ENCODE assay signal across 1 cellular context in the genomic region with DNA sequence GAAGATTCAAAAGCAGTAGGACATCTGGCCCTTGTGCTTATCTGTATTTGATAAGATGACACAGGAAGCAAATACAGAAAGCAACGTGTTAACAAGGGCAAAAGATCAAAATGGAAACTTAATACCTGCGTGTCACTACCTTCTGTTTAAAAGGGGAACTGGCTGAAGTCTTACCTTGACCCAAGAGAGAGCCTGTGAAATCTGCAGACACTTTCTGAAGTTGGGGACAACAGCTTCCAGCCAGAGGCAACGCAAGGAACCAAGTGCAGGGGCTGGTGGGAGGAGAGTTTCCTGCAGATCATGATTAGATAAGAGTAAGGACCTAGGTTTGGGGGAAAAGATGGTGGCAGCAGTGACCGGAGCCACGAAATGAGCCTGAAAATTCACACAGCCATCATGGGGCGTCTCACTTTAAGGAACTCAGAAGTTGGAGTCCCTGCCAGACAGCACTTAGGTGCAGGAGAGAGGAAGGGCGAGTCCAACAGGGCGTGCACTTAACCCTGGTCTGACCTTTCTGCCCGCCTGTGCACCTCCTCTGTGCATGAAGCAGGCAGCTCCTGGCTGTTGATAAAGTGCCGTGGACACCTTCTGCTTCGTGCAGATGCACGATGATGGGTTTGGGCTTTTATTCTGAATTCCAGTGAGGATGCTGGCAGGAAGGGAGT.
TF ChIP-seq lines count a peak whose summit lies in the region.

No MANE protein-coding gene starts in this region.

TF ChIP-seq in K562, 482 proteins besides CTCF, POLR2A, EP300 and RAD21 (continued from another document and continues in another):
- TF ChIP-seq, protein P1, sequence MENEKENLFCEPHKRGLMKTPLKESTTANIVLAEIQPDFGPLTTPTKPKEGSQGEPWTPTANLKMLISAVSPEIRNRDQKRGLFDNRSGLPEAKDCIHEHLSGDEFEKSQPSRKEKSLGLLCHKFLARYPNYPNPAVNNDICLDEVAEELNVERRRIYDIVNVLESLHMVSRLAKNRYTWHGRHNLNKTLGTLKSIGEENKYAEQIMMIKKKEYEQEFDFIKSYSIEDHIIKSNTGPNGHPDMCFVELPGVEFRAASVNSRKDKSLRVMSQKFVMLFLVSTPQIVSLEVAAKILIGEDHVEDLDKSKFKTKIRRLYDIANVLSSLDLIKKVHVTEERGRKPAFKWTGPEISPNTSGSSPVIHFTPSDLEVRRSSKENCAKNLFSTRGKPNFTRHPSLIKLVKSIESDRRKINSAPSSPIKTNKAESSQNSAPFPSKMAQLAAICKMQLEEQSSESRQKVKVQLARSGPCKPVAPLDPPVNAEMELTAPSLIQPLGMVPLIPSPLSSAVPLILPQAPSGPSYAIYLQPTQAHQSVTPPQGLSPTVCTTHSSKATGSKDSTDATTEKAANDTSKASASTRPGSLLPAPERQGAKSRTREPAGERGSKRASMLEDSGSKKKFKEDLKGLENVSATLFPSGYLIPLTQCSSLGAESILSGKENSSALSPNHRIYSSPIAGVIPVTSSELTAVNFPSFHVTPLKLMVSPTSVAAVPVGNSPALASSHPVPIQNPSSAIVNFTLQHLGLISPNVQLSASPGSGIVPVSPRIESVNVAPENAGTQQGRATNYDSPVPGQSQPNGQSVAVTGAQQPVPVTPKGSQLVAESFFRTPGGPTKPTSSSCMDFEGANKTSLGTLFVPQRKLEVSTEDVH (IDR thresholded peaks at IDR 0.05; ENCODE audit: low read depth, partially characterized antibody): no peak
- TF ChIP-seq ZNF12 (CRISPR knock-in tag; IDR thresholded peaks at IDR 0.05) (no peak), ATF7 (IDR thresholded peaks at IDR 0.05) (peak; percentile 50; the same call in 1 of the 2 replicates), ZKSCAN8 (CRISPR knock-in tag; IDR thresholded peaks at IDR 0.05) (no peak), ZNF274 (IDR thresholded peaks at IDR 0.05; ENCODE audit: borderline replicate concordance, low read depth, low read length) (no peak), TBP (optimal IDR thresholded peaks at IDR 0.05; ENCODE audit: low read depth, low read length) (no peak), KAT7 (CRISPR knock-in tag; IDR thresholded peaks at IDR 0.05; ENCODE audit: borderline replicate concordance) (no peak; the same call in 1 of the 2 replicates), ZNF436 (CRISPR knock-in tag; IDR thresholded peaks at IDR 0.05) (no peak), MTA3 (IDR thresholded peaks at IDR 0.05; ENCODE audit: borderline replicate concordance) (peak; percentile 73; the same call in 1 of the 2 replicates), TEAD4 (IDR thresholded peaks at IDR 0.05; ENCODE audit: low read length) (peak; percentile 80), TEAD4 (CRISPR knock-in tag; IDR thresholded peaks at IDR 0.05; ENCODE audit: borderline replicate concordance) (no peak), FOXP1 (CRISPR knock-in tag; IDR thresholded peaks at IDR 0.05) (no peak), JUNB (CRISPR knock-in tag; conservative IDR thresholded peaks at IDR 0.05) (no peak), MTA2 (IDR thresholded peaks at IDR 0.05; ENCODE audit: low read depth) (0 out of 2 replicates have a peak, but pooled peaks have one; percentile 42), ZNF134 (CRISPR knock-in tag; conservative IDR thresholded peaks at IDR 0.05) (no peak), RBM14 (IDR thresholded peaks at IDR 0.05; ENCODE audit: borderline replicate concordance, insufficient read depth, low read depth, low read length) (no peak), ARID2 (IDR thresholded peaks at IDR 0.05) (no peak), HNRNPH1 (optimal IDR thresholded peaks at IDR 0.05; ENCODE audit: low read depth, low read length) (no peak), ZNF282 (CRISPR knock-in tag; IDR thresholded peaks at IDR 0.05) (no peak), TEAD1 (CRISPR knock-in tag; IDR thresholded peaks at IDR 0.05) (peak in 1 of 2 experiments; percentile 68; a peak in 2 of 4 replicates), DACH1 (IDR thresholded peaks at IDR 0.05; ENCODE audit: partially characterized antibody) (no peak), ASH1L (IDR thresholded peaks at IDR 0.05; ENCODE audit: borderline replicate concordance, low read depth, partially characterized antibody) (no peak), ZNF584 (CRISPR knock-in tag; IDR thresholded peaks at IDR 0.05; ENCODE audit: low read depth) (no peak), SOX6 (IDR thresholded peaks at IDR 0.05) (peak; percentile 50; the same call in 1 of the 2 replicates), HIVEP1 (CRISPR knock-in tag; IDR thresholded peaks at IDR 0.05) (0 out of 2 replicates have a peak, but pooled peaks have one; percentile 2), NR2C1 (IDR thresholded peaks at IDR 0.05) (no peak; the same call in none of the 2 replicates), NR2C1 (tag; IDR thresholded peaks at IDR 0.05) (peak; percentile 75), HSF4 (CRISPR knock-in tag; IDR thresholded peaks at IDR 0.05; ENCODE audit: borderline replicate concordance) (no peak), HEY1 (CRISPR knock-in tag; IDR thresholded peaks at IDR 0.05; ENCODE audit: borderline replicate concordance) (no peak), EWSR1 (IDR thresholded peaks at IDR 0.05; ENCODE audit: borderline replicate concordance, low read depth, partially characterized antibody) (no peak), ZNF830 (CRISPR knock-in tag; IDR thresholded peaks at IDR 0.05) (no peak), POLR2B (IDR thresholded peaks at IDR 0.05; ENCODE audit: low read depth, partially characterized antibody) (peak; percentile 7), ILK (tag; IDR thresholded peaks at IDR 0.05; ENCODE audit: borderline replicate concordance, low read depth) (no peak), HMG20B (CRISPR knock-in tag; IDR thresholded peaks at IDR 0.05) (no peak)
- TF ChIP-seq, protein P2, sequence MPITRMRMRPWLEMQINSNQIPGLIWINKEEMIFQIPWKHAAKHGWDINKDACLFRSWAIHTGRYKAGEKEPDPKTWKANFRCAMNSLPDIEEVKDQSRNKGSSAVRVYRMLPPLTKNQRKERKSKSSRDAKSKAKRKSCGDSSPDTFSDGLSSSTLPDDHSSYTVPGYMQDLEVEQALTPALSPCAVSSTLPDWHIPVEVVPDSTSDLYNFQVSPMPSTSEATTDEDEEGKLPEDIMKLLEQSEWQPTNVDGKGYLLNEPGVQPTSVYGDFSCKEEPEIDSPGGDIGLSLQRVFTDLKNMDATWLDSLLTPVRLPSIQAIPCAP (CRISPR knock-in tag; IDR thresholded peaks at IDR 0.05; ENCODE audit: borderline replicate concordance): no peak
- TF ChIP-seq, protein P3, sequence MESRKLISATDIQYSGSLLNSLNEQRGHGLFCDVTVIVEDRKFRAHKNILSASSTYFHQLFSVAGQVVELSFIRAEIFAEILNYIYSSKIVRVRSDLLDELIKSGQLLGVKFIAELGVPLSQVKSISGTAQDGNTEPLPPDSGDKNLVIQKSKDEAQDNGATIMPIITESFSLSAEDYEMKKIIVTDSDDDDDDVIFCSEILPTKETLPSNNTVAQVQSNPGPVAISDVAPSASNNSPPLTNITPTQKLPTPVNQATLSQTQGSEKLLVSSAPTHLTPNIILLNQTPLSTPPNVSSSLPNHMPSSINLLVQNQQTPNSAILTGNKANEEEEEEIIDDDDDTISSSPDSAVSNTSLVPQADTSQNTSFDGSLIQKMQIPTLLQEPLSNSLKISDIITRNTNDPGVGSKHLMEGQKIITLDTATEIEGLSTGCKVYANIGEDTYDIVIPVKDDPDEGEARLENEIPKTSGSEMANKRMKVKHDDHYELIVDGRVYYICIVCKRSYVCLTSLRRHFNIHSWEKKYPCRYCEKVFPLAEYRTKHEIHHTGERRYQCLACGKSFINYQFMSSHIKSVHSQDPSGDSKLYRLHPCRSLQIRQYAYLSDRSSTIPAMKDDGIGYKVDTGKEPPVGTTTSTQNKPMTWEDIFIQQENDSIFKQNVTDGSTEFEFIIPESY (CRISPR knock-in tag; IDR thresholded peaks at IDR 0.05): no peak
- TF ChIP-seq, protein P4, sequence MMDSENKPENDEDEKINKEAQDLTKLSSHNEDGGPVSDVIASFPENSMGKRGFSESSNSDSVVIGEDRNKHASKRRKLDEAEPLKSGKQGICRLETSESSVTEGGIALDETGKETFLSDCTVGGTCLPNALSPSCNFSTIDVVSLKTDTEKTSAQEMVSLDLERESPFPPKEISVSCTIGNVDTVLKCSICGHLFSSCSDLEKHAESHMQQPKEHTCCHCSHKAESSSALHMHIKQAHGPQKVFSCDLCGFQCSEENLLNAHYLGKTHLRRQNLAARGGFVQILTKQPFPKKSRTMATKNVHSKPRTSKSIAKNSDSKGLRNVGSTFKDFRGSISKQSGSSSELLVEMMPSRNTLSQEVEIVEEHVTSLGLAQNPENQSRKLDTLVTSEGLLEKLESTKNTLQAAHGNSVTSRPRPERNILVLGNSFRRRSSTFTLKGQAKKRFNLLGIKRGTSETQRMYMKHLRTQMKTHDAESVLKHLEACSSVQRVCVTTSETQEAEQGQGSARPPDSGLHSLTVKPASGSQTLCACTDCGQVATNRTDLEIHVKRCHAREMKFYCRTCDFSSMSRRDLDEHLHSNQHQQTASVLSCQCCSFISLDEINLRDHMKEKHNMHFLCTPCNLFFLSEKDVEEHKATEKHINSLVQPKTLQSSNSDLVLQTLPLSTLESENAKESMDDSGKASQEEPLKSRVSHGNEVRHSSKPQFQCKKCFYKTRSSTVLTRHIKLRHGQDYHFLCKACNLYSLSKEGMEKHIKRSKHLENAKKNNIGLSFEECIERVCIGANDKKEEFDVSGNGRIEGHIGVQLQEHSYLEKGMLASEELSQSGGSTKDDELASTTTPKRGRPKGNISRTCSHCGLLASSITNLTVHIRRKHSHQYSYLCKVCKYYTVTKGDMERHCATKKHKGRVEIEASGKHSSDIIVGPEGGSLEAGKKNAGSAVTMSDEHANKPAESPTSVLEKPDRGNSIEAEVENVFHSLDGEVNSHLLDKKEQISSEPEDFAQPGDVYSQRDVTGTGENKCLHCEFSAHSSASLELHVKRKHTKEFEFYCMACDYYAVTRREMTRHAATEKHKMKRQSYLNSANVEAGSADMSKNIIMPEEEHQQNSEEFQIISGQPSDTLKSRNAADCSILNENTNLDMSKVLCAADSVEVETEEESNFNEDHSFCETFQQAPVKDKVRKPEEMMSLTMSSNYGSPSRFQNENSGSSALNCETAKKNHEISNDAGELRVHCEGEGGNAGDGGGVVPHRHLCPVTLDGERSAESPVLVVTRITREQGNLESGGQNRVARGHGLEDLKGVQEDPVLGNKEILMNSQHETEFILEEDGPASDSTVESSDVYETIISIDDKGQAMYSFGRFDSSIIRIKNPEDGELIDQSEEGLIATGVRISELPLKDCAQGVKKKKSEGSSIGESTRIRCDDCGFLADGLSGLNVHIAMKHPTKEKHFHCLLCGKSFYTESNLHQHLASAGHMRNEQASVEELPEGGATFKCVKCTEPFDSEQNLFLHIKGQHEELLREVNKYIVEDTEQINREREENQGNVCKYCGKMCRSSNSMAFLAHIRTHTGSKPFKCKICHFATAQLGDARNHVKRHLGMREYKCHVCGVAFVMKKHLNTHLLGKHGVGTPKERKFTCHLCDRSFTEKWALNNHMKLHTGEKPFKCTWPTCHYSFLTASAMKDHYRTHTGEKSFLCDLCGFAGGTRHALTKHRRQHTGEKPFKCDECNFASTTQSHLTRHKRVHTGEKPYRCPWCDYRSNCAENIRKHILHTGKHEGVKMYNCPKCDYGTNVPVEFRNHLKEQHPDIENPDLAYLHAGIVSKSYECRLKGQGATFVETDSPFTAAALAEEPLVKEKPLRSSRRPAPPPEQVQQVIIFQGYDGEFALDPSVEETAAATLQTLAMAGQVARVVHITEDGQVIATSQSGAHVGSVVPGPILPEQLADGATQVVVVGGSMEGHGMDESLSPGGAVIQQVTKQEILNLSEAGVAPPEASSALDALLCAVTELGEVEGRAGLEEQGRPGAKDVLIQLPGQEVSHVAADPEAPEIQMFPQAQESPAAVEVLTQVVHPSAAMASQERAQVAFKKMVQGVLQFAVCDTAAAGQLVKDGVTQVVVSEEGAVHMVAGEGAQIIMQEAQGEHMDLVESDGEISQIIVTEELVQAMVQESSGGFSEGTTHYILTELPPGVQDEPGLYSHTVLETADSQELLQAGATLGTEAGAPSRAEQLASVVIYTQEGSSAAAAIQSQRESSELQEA (IDR thresholded peaks at IDR 0.05; ENCODE audit: low read depth): no peak
- TF ChIP-seq, protein P5, sequence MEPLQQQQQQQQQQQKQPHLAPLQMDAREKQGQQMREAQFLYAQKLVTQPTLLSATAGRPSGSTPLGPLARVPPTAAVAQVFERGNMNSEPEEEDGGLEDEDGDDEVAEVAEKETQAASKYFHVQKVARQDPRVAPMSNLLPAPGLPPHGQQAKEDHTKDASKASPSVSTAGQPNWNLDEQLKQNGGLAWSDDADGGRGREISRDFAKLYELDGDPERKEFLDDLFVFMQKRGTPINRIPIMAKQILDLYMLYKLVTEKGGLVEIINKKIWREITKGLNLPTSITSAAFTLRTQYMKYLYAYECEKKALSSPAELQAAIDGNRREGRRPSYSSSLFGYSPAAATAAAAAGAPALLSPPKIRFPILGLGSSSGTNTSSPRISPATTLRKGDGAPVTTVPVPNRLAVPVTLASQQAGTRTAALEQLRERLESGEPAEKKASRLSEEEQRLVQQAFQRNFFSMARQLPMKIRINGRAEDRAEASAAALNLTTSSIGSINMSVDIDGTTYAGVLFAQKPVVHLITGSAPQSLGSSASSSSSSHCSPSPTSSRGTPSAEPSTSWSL (CRISPR knock-in tag; IDR thresholded peaks at IDR 0.05; ENCODE audit: borderline replicate concordance): no peak
- TF ChIP-seq, protein P6, sequence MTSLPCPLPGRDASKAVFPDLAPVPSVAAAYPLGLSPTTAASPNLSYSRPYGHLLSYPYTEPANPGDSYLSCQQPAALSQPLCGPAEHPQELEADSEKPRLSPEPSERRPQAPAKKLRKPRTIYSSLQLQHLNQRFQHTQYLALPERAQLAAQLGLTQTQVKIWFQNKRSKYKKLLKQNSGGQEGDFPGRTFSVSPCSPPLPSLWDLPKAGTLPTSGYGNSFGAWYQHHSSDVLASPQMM (CRISPR knock-in tag; IDR thresholded peaks at IDR 0.05): no peak
- TF ChIP-seq, protein P7, sequence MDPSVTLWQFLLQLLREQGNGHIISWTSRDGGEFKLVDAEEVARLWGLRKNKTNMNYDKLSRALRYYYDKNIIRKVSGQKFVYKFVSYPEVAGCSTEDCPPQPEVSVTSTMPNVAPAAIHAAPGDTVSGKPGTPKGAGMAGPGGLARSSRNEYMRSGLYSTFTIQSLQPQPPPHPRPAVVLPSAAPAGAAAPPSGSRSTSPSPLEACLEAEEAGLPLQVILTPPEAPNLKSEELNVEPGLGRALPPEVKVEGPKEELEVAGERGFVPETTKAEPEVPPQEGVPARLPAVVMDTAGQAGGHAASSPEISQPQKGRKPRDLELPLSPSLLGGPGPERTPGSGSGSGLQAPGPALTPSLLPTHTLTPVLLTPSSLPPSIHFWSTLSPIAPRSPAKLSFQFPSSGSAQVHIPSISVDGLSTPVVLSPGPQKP (CRISPR knock-in tag; IDR thresholded peaks at IDR 0.05): no peak
- TF ChIP-seq, protein P8, sequence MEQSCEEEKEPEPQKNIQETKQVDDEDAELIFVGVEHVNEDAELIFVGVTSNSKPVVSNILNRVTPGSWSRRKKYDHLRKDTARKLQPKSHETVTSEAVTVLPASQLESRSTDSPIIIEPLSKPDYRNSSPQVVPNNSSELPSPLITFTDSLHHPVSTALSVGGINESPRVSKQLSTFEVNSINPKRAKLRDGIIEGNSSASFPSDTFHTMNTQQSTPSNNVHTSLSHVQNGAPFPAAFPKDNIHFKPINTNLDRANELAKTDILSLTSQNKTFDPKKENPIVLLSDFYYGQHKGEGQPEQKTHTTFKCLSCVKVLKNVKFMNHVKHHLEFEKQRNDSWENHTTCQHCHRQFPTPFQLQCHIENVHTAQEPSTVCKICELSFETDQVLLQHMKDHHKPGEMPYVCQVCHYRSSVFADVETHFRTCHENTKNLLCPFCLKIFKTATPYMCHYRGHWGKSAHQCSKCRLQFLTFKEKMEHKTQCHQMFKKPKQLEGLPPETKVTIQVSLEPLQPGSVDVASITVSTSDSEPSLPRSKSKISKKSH (CRISPR knock-in tag; IDR thresholded peaks at IDR 0.05): no peak
